ENCODE assay signal across 8 cellular contexts in genomic region chr11:131064373-131064991, GRCh38.
DNase-seq lines count a peak whose midpoint lies in the region; ATAC-seq and TF ChIP-seq lines count a peak whose summit lies in the region.

No MANE protein-coding gene starts in this region.

- H3K4me1 ChIP-seq in body of pancreas = no peaks in the 10 kb centered on the region
- no peaks in the 10 kb centered on the region for H3K4me1 ChIP-seq in gastrocnemius medialis

- DNase-seq in Ammon's horn (ENCODE audit: low spot score) = peak; percentile 83
- DNase-seq in NCI-H526 treated with DMSO at 0.1 percent for 48 hours (lab: John Stamatoyannopoulos, UW) = peak; percentile 90
- peak; percentile 40 to 62 (median 48) for DNase-seq in body of pancreas
- peak; percentile 59 for DNase-seq in iris pigment epithelial cell (ENCODE audit: low read depth)
- DNase-seq in stromal cell of bone marrow (ENCODE audit: low read depth) = peak; percentile 17
- no peak for DNase-seq in gastrocnemius medialis

- intact Hi-C loops in body of pancreas (cut with DNase I) (loop anchor here (10.0 kb wide), 1 partner anchor 450 kb away; no protein-coding TSS in a partner anchor), gastrocnemius medialis (cut with DNase I; ENCODE audit: low total_unique reads) (no loop called here)

- H3K27ac ChIP-seq in body of pancreas = no peak overlapping the region
- H3K27ac ChIP-seq in gastrocnemius medialis = no peak overlapping the region

- H3K9me3 ChIP-seq in body of pancreas (no peaks in the 10 kb centered on the region), gastrocnemius medialis (no peaks in the 10 kb centered on the region)

- no peak for TF ChIP-seq POLR2A in body of pancreas (IDR thresholded peaks at IDR 0.05)
- no peak for TF ChIP-seq POLR2A in gastrocnemius medialis (IDR thresholded peaks at IDR 0.05)

- 17 to 20% methylated on average over 12 of the region's 12 CpGs for WGBS in body of pancreas, 2 donors

- in situ Hi-C loops in gastrocnemius medialis (cut with MboI; ENCODE audit: low sequenced_read_pairs in 4 of 4) = loop anchor here in 3 of 4 donors (10.0 to 25.0 kb wide), 4 partner anchors 448 to 610 kb away; no protein-coding TSS in a partner anchor

- ATAC-seq in HG02938 (IDR thresholded peaks at IDR 0.05; ENCODE audit: unreplicated experiment) (peak; percentile 83), body of pancreas (no peak), gastrocnemius medialis (no peak)

- TF ChIP-seq CTCF in GM12875 (IDR thresholded peaks at IDR 0.05; ENCODE audit: borderline replicate concordance, insufficient read depth, low read depth, low read length) (peak; percentile 85), body of pancreas (IDR thresholded peaks at IDR 0.05) (peak; percentile 63 to 75 (median 67)), gastrocnemius medialis (IDR thresholded peaks at IDR 0.05 in 4 of 5, conservative IDR thresholded peaks at IDR 0.05 in 1 of 5) (peak in 2 of 5 experiments; percentile 58 to 59)

- H3K4me3 ChIP-seq in GM12875 (ENCODE audit: low read depth, low read length) = no peak overlapping the region
- no peak overlapping the region for H3K4me3 ChIP-seq in body of pancreas
- no peak overlapping the region for H3K4me3 ChIP-seq in gastrocnemius medialis

- no peaks in the 10 kb centered on the region for H3K36me3 ChIP-seq in body of pancreas (replicated peaks in 1 of 2; ENCODE audit: insufficient read depth in 1 of 2, low read depth in 2 of 2)
- H3K36me3 ChIP-seq in gastrocnemius medialis = no peaks in the 10 kb centered on the region

- H3K27me3 ChIP-seq in body of pancreas (peaks cover 0 to 5% of the 10 kb centered on the region in 2 donors), gastrocnemius medialis (peaks cover 0 to 7% (median 0%) of the 10 kb centered on the region in 3 donors)

Comparison
In these comparisons a context has a peak if more than half of its experiments do, and no peak if none do; other contexts are left out.
1. DNase-seq: peak in Ammon's horn (single experiment), NCI-H526 treated with DMSO at 0.1 percent for 48 hours (single experiment), body of pancreas (4 of 4), iris pigment epithelial cell (single experiment) and stromal cell of bone marrow (single experiment); none in gastrocnemius medialis (0 of 2).